15 cellular contexts compared by ENCODE assay signal in genomic region chr16:87496101-87496801, GRCh38. TPM values are rescaled to one million over a fixed set of nuclear protein-coding genes. Genes with fewer than 3 reads are reported as not detected.
A peak's percentile ranks its signal among the peaks of the same experiment; 100 is the strongest.
DNase-seq lines count a peak whose midpoint lies in the region; ATAC-seq, FAIRE-seq and TF ChIP-seq lines count a peak whose summit lies in the region.
"Had no signal": no experiment of that assay in that cellular context is flagged by ENCODE, and none has a peak within 500 bp of the region (broad histone marks: within the 10 kb centered on the region; RNA-seq: fewer than 3 reads in every experiment).

No MANE protein-coding gene starts in this region.

- H3K4me2 ChIP-seq in Loucy (ENCODE audit: low read depth, low read length, poor library complexity, severe bottlenecking) (peak overlapping the region; percentile 20), H1 (ENCODE audit: insufficient read depth in 1 of 2, low read depth in 2 of 2, low read length in 2 of 2) (no peak overlapping the region)

- H4K5ac ChIP-seq in H1 (ENCODE audit: insufficient read length, low read depth, low read length), result no peak overlapping the region

- TF ChIP-seq CTCF in Loucy (conservative IDR thresholded peaks at IDR 0.05; ENCODE audit: low read length), result no peak
- TF ChIP-seq CTCF in H1 (IDR thresholded peaks at IDR 0.05; ENCODE audit: control extremely low read depth in 1 of 3, insufficient read depth in 1 of 3, low read depth in 1 of 3, low read length in 3 of 3), result no peak

- ATAC-seq in HG03039 (IDR thresholded peaks at IDR 0.05; ENCODE audit: unreplicated experiment), result no peak

- no peaks in the 10 kb centered on the region for H3K9me3 ChIP-seq in Loucy (ENCODE audit: insufficient read depth, low read depth, low read length)
- no peaks in the 10 kb centered on the region for H3K9me3 ChIP-seq in H1 (ENCODE audit: insufficient read depth in 2 of 2, low read depth in 1 of 2, low read length in 1 of 2)
- H3K9me3 ChIP-seq: Caco-2, ovary, tibial nerve had no signal

- H3K79me2 ChIP-seq in Loucy (ENCODE audit: insufficient read depth, low read length) (no peaks in the 10 kb centered on the region), H1 (ENCODE audit: control insufficient read depth in 1 of 2, insufficient read depth in 2 of 2, low read length in 2 of 2) (peaks cover 0 to 5% of the 10 kb centered on the region in 2 experiments; a peak in 1 of 4 replicates)

- H2BK120ac ChIP-seq in H1 (replicated peaks; ENCODE audit: low read depth, low read length), result no peak overlapping the region

- no peak overlapping the region for H2AK5ac ChIP-seq in H1 (ENCODE audit: low read depth, low read length)

- DNase-seq in stimulated activated naive CD4-positive, alpha-beta T cell treated with Interleukin-2 at 50 U/mL for 16 hours (lab: John Stamatoyannopoulos, UW), result peak; percentile 46
- no peak for DNase-seq in stimulated activated naive CD4-positive, alpha-beta T cell (lab: John Stamatoyannopoulos, UW)
- DNase-seq in H1 (ENCODE audit: low read depth in 1 of 2, low spot score in 2 of 2) (no peak), NCI-H1930 (lab: John Stamatoyannopoulos, UW) (no peak), NCI-H1436 (lab: John Stamatoyannopoulos, UW) (no peak), ecto neural progenitor cell (ENCODE audit: low spot score) (no peak)
- DNase-seq: activated T-cell treated with anti-CD3 and anti-CD28 coated beads, Interleukin-2, amount 50 U/mL, for 4 hours; Caco-2; NCI-H187 treated with DMSO at 0.1 percent for 48 hours; OCI-M1; ovary had no signal

- no peak overlapping the region for H3K18ac ChIP-seq in H1 (ENCODE audit: extremely low read depth, low read length)

- no peak for FAIRE-seq in H1 (lab: Jason Lieb, UNC)
- FAIRE-seq: frontal cortex had no signal

- H3F3A ChIP-seq in Loucy (ENCODE audit: low read depth), result no peaks in the 10 kb centered on the region

- H3K9me2 ChIP-seq in Loucy (replicated peaks; ENCODE audit: low read depth, low read length), result no peaks in the 10 kb centered on the region

- no peaks in the 10 kb centered on the region for H3K36me3 ChIP-seq in Loucy (ENCODE audit: insufficient read depth, low read length)
- no peaks in the 10 kb centered on the region for H3K36me3 ChIP-seq in H1 (ENCODE audit: control insufficient read depth in 2 of 4, insufficient read depth in 4 of 4, low read length in 3 of 4)
- H3K36me3 ChIP-seq: ovary, tibial nerve had no signal

- H3K23me2 ChIP-seq in H1 (ENCODE audit: low read depth, low read length), result peaks cover 5% of the 10 kb centered on the region; the same call in 1 of the 2 replicates

- H3K79me1 ChIP-seq in H1 (ENCODE audit: low read depth, low read length), result no peaks in the 10 kb centered on the region

- no peak overlapping the region for H4K8ac ChIP-seq in H1 (ENCODE audit: extremely low read depth, insufficient read depth, low read length)

- H4K91ac ChIP-seq in H1 (replicated peaks; ENCODE audit: insufficient read length, low read length), result no peak overlapping the region

- CTCF ChIA-PET in H1 (lab: Charles Lee; ENCODE audit: partially characterized antibody), result interaction anchor here (1.1 to 1.4 kb wide), 3 partner anchors 10 to 44 kb away, joined by 3 to 4 read pairs (median 4); no protein-coding TSS in a partner anchor

- no peak overlapping the region for H3K4me3 ChIP-seq in Loucy (ENCODE audit: low read length, poor library complexity, severe bottlenecking)
- H3K4me3 ChIP-seq in H1 (ENCODE audit: extremely low read depth in 1 of 4, insufficient read depth in 2 of 4, low read depth in 3 of 4, low read length in 4 of 4), result no peak overlapping the region
- H3K4me3 ChIP-seq: ovary, tibial nerve had no signal

- no peak overlapping the region for H3K4ac ChIP-seq in H1 (replicated peaks; ENCODE audit: insufficient read length, low read depth, low read length)

- H2AFZ ChIP-seq in Loucy (ENCODE audit: low read length) (no peak overlapping the region), H1 (ENCODE audit: low read length) (no peak overlapping the region)

- TF ChIP-seq RAD21 in H1 (IDR thresholded peaks at IDR 0.05 in 1 of 2, conservative IDR thresholded peaks at IDR 0.05 in 1 of 2; ENCODE audit: low read depth in 2 of 2, low read length in 2 of 2), result no peak

- no peak overlapping the region for H3K27ac ChIP-seq in H1 (ENCODE audit: low read depth, low read length)
- H3K27ac ChIP-seq: ovary, tibial nerve had no signal

- H2BK20ac ChIP-seq in H1 (ENCODE audit: low read length), result no peak overlapping the region

- no peak for TF ChIP-seq EP300 in H1 (IDR thresholded peaks at IDR 0.05; ENCODE audit: borderline replicate concordance in 1 of 2, low read depth in 2 of 2, low read length in 2 of 2)

- no peak overlapping the region for H3K23ac ChIP-seq in H1 (ENCODE audit: insufficient read length)

- H3K9ac ChIP-seq in Loucy (ENCODE audit: low read depth, low read length, poor library complexity, severe bottlenecking) (no peak overlapping the region), H1 (replicated peaks in 1 of 4; ENCODE audit: extremely low read depth in 1 of 4, low read depth in 3 of 4, low read length in 3 of 4) (no peak overlapping the region)

- H4K20me1 ChIP-seq in Loucy (ENCODE audit: insufficient read depth, low read length, poor library complexity, severe bottlenecking), result no peaks in the 10 kb centered on the region
- peaks cover 0 to 2% of the 10 kb centered on the region in 2 experiments for H4K20me1 ChIP-seq in H1 (replicated peaks in 1 of 2; ENCODE audit: control insufficient read depth in 1 of 2, insufficient read depth in 2 of 2, low read length in 2 of 2)

- POLR2A ChIA-PET in H1 (lab: Charles Lee; ENCODE audit: partially characterized antibody), result no interaction called here

- H2BK5ac ChIP-seq in H1 (ENCODE audit: low read depth, low read length), result peak overlapping the region; percentile 35; the same call in 1 of the 2 replicates

- no peak for TF ChIP-seq POLR2A in H1 (IDR thresholded peaks at IDR 0.05; ENCODE audit: control extremely low read depth in 1 of 2, low read depth in 2 of 2, low read length in 2 of 2)

- no peak overlapping the region for H3K14ac ChIP-seq in H1 (ENCODE audit: insufficient read length)

- no peak overlapping the region for H3K56ac ChIP-seq in H1 (replicated peaks; ENCODE audit: insufficient read length, low read depth, low read length)

- no peak overlapping the region for H2BK12ac ChIP-seq in H1 (ENCODE audit: low read depth, low read length)

- no peaks in the 10 kb centered on the region for H3K27me3 ChIP-seq in Loucy (ENCODE audit: insufficient read depth, low read length, poor library complexity, severe bottlenecking)
- H3K27me3 ChIP-seq in H1 (replicated peaks in 1 of 4; ENCODE audit: control insufficient read depth in 3 of 4, extremely low read depth in 1 of 4, insufficient read depth in 3 of 4, low read length in 3 of 4), result no peaks in the 10 kb centered on the region; a peak in 1 of 7 replicates
- H3K27me3 ChIP-seq: ovary, tibial nerve had no signal

- no peak overlapping the region for H2BK15ac ChIP-seq in H1 (ENCODE audit: low read length)

- 82% methylated on average over 9 of the region's 13 CpGs; no CpG with 5 or more reads in 1 of the 2 experiments for WGBS in H1 (ENCODE audit: extremely low coverage in 1 of 2, insufficient coverage in 1 of 2, insufficient read length in 1 of 2, insufficient replicate concordance in 2 of 2, low coverage in 1 of 2, low lambda C conversion rate in 2 of 2, missing lambda C conversion rate in 1 of 2), 2 experiments

- H3K4me1 ChIP-seq in Loucy (ENCODE audit: insufficient read depth, low read length, poor library complexity, severe bottlenecking) (no peaks in the 10 kb centered on the region), H1 (replicated peaks in 1 of 4; ENCODE audit: control insufficient read depth in 3 of 4, insufficient read depth in 4 of 4, low read length in 3 of 4) (peaks cover 0 to 7% (median 5%) of the 10 kb centered on the region in 4 experiments; a peak in 6 of 7 replicates)

TF ChIP-seq in H1, 55 proteins besides CTCF, POLR2A, EP300 and RAD21:
- TF ChIP-seq KDM1A (IDR thresholded peaks at IDR 0.05; ENCODE audit: borderline replicate concordance, low read length) (no peak), JUN (IDR thresholded peaks at IDR 0.05; ENCODE audit: low read depth, low read length) (no peak), MAFK (IDR thresholded peaks at IDR 0.05; ENCODE audit: low read depth, low read length) (no peak), BRCA1 (IDR thresholded peaks at IDR 0.05; ENCODE audit: low read depth, low read length) (no peak), SRF (IDR thresholded peaks at IDR 0.05; ENCODE audit: low read depth, low read length) (no peak), FOSL1 (IDR thresholded peaks at IDR 0.05; ENCODE audit: insufficient read depth, low read depth, low read length) (no peak)

RNA-seq across cellular contexts. Expression of gene ZCCHC14, which starts 3.4 kb away (rescaled TPM):
- total RNA-seq in H1 (2021; fragmentation: NEBNext Ultra II Directional; extraction: Animal tissue kit (Norgen Biotek cat#: 25700)), result 27.1 and 28.2 TPM in 2 replicates
- polyA plus RNA-seq in H1 (2011; rRNA removed), result 8.2 and 15.6 TPM in 2 replicates
- polyA plus RNA-seq in H1 (2011; cell fraction: cytosol; rRNA removed), result 6.5 TPM
- 44.9 TPM for polyA plus RNA-seq in H1 (2011; cell fraction: nucleus; rRNA removed)
- 14.6 to 17.2 TPM (median 16.2 TPM) in 4 replicates for polyA plus RNA-seq in H1 (2012, experiment 1 of 2)
- polyA plus RNA-seq in H1 (2012, experiment 2 of 2), result 3.6 TPM
- polyA plus RNA-seq in H1 (2013, experiment 1 of 2), result 13.4 TPM
- 13.2 TPM for polyA plus RNA-seq in H1 (2013, experiment 2 of 2)
- 7.8 and 11.3 TPM in 2 replicates for polyA minus RNA-seq in H1 (2011; rRNA and poly(A)+ RNA removed)
- polyA minus RNA-seq in H1 (2011; cell fraction: cytosol; rRNA and poly(A)+ RNA removed), result 16.9 TPM
- polyA minus RNA-seq in H1 (2011; cell fraction: nucleus; rRNA and poly(A)+ RNA removed), result 19.5 TPM
